ENCODE assay signal across 12 cellular contexts in genomic region chr13:41565221-41565620, GRCh38.
DNase-seq lines count a peak whose midpoint lies in the region; ATAC-seq and TF ChIP-seq lines count a peak whose summit lies in the region.
"Had no signal": no experiment of that assay in that cellular context is flagged by ENCODE, and none has a peak within 500 bp of the region (broad histone marks: within the 10 kb centered on the region; RNA-seq: fewer than 3 reads in every experiment).

No MANE protein-coding gene starts in this region.

- H3K4me3 ChIP-seq in lower lobe of right lung = no peak overlapping the region
- H3K4me3 ChIP-seq: coronary artery had no signal

- H3K27me3 ChIP-seq in foreskin keratinocyte (no peaks in the 10 kb centered on the region), lower lobe of right lung (ENCODE audit: low read depth) (no peaks in the 10 kb centered on the region)

- no peaks in the 10 kb centered on the region for H3K9me3 ChIP-seq in lower lobe of right lung

- peak; percentile 61 for ATAC-seq in foreskin keratinocyte
- ATAC-seq in GM19328 (IDR thresholded peaks at IDR 0.05; ENCODE audit: unreplicated experiment) = no peak
- no peak for ATAC-seq in GM18520 (IDR thresholded peaks at IDR 0.05; ENCODE audit: unreplicated experiment)
- no peak for ATAC-seq in GM18861 (IDR thresholded peaks at IDR 0.05; ENCODE audit: unreplicated experiment)
- no peak for ATAC-seq in lower lobe of right lung
- ATAC-seq: activated T-cell treated with anti-CD3 and anti-CD28 coated beads, Interleukin-2, amount 50 U/mL, for 4 hours had no signal

- H3K27ac ChIP-seq in foreskin keratinocyte (no peak overlapping the region), lower lobe of right lung (no peak overlapping the region)
- H3K27ac ChIP-seq: coronary artery had no signal

- TF ChIP-seq CTCF in foreskin keratinocyte (conservative IDR thresholded peaks at IDR 0.05) (no peak), lower lobe of right lung (IDR thresholded peaks at IDR 0.05) (no peak)

- DNase-seq in H4 (ENCODE audit: low spot score) (peak; percentile 59), amniotic epithelial cell (ENCODE audit: low read depth) (peak; percentile 87), foreskin keratinocyte (peak in 1 of 2 donors; percentile 55), retina (peak; percentile 51), lower lobe of right lung (no peak)
- DNase-seq: activated T-cell treated with anti-CD3 and anti-CD28 coated beads, Interleukin-2, amount 50 U/mL, for 4 hours; left cardiac atrium; NCI-H1092 had no signal

- no peaks in the 10 kb centered on the region for H3K36me3 ChIP-seq in lower lobe of right lung

- H3K4me1 ChIP-seq in foreskin keratinocyte (no peaks in the 10 kb centered on the region), lower lobe of right lung (peaks cover 41% of the 10 kb centered on the region)

- intact Hi-C loops in lower lobe of right lung (cut with DNase I) = no loop called here
